Comparison of ENCODE assay signal across 9 cellular contexts in genomic region chr19:38853214-38853613, GRCh38. TPM values are rescaled to one million over a fixed set of nuclear protein-coding genes. Genes with fewer than 3 reads are reported as not detected.
DNase-seq lines count a peak whose midpoint lies in the region; ATAC-seq and TF ChIP-seq lines count a peak whose summit lies in the region.
"Had no signal": no experiment of that assay in that cellular context is flagged by ENCODE, and none has a peak within 500 bp of the region (broad histone marks: within the 10 kb centered on the region; RNA-seq: fewer than 3 reads in every experiment).

No MANE protein-coding gene starts in this region.

- peak overlapping the region; percentile 76 for H3K4me3 ChIP-seq in HAP-1
- H3K4me3 ChIP-seq in adipocyte (ENCODE audit: low read length): peak overlapping the region; percentile 85
- H3K4me3 ChIP-seq in mesodermal cell (ENCODE audit: extremely low read depth, insufficient read depth, low read length, poor library complexity, severe bottlenecking): peak overlapping the region; percentile 76

- no peaks in the 10 kb centered on the region for H3K27me3 ChIP-seq in HAP-1 (ENCODE audit: low read depth)
- no peaks in the 10 kb centered on the region for H3K27me3 ChIP-seq in adipocyte (replicated peaks; ENCODE audit: control insufficient read depth, insufficient read depth, low read length)

- DNase-seq in HAP-1 (ENCODE audit: low spot score in 2 of 2) (no peak), adipocyte (ENCODE audit: low read depth) (no peak), G401 (ENCODE audit: low spot score) (no peak), hypothalamus (lab: John Stamatoyannopoulos, UW) (no peak)
- DNase-seq: NCI-H2171 had no signal

- 89 to 95% methylated on average over 13 to 15 of the region's 17 CpGs for WGBS in mesodermal cell (ENCODE audit: insufficient coverage in 2 of 2), 2 experiments

- in situ Hi-C loops in HAP-1 (cut with MboI; ENCODE audit: low sequenced_read_pairs) (no loop called here), G401 (cut with HindIII; ENCODE audit: low sequenced_read_pairs) (no loop called here)

- no peak for TF ChIP-seq CTCF in 22Rv1 (IDR thresholded peaks at IDR 0.05)

- peaks cover 14% of the 10 kb centered on the region for H3K4me1 ChIP-seq in HAP-1
- peaks cover 18% of the 10 kb centered on the region for H3K4me1 ChIP-seq in adipocyte (ENCODE audit: control insufficient read depth, insufficient read depth, low read length)
- H3K4me1 ChIP-seq in mesodermal cell (ENCODE audit: control insufficient read depth, insufficient read depth, low read length, poor library complexity, severe bottlenecking): peaks cover 7% of the 10 kb centered on the region

- ATAC-seq in GM21717 (IDR thresholded peaks at IDR 0.05; ENCODE audit: unreplicated experiment) (no peak), HG03025 (IDR thresholded peaks at IDR 0.05; ENCODE audit: low FRiP score, unreplicated experiment) (no peak)

- H3K36me3 ChIP-seq in HAP-1 (replicated peaks) (peaks cover 13% of the 10 kb centered on the region), adipocyte (ENCODE audit: control insufficient read depth, insufficient read depth, low read length, severe bottlenecking) (no peaks in the 10 kb centered on the region), mesodermal cell (ENCODE audit: control insufficient read depth, insufficient read depth, low read length) (peaks cover 7% of the 10 kb centered on the region)

- H3K27ac ChIP-seq in 22Rv1: peak overlapping the region; percentile 100
- H3K27ac ChIP-seq in mesodermal cell (ENCODE audit: low read depth, low read length, severe bottlenecking): no peak overlapping the region

- peak overlapping the region; percentile 91 for H3K9ac ChIP-seq in adipocyte (ENCODE audit: low read length)

- no peaks in the 10 kb centered on the region for H3K9me3 ChIP-seq in HAP-1
- no peaks in the 10 kb centered on the region for H3K9me3 ChIP-seq in adipocyte (ENCODE audit: control insufficient read depth, low read length)
- peaks cover 5% of the 10 kb centered on the region for H3K9me3 ChIP-seq in mesodermal cell (ENCODE audit: control insufficient read depth, low read length)

RNA-seq across cellular contexts. Expression of gene HNRNPL, which starts 3.4 kb away (rescaled TPM):
- polyA plus RNA-seq in mesodermal cell (2013, experiment 1 of 2): 472 TPM
- polyA plus RNA-seq in mesodermal cell (2013, experiment 2 of 2): 471 TPM
- 600 and 749 TPM in 2 replicates for total RNA-seq in G401 (2014; rRNA removed; shearing (Covaris generic))

RNA-seq across cellular contexts. Expression of gene ECH1, which starts 21.6 kb away (rescaled TPM):
- polyA plus RNA-seq in mesodermal cell (2013, experiment 1 of 2): 74.5 TPM
- 66.4 TPM for polyA plus RNA-seq in mesodermal cell (2013, experiment 2 of 2)
- total RNA-seq in G401 (2014; rRNA removed; shearing (Covaris generic)): 210 and 267 TPM in 2 replicates

RNA-seq across cellular contexts. Expression of gene RINL, which starts 24.9 kb away (rescaled TPM):
- 1.9 TPM for polyA plus RNA-seq in mesodermal cell (2013, experiment 1 of 2)
- 2.1 TPM for polyA plus RNA-seq in mesodermal cell (2013, experiment 2 of 2)
- total RNA-seq in G401 (2014; rRNA removed; shearing (Covaris generic)): 5.6 and 7.3 TPM in 2 replicates

RNA-seq across cellular contexts. Expression of gene LGALS4, which starts 40.5 kb away (rescaled TPM):
- polyA plus RNA-seq in mesodermal cell (2013, experiment 1 of 2): 1.2 TPM
- 0.91 TPM for polyA plus RNA-seq in mesodermal cell (2013, experiment 2 of 2)
- total RNA-seq in G401 (2014; rRNA removed; shearing (Covaris generic)): not detected in 2 replicates

RNA-seq across cellular contexts. Expression of gene SIRT2, which starts 46.2 kb away (rescaled TPM):
- 30.0 TPM for polyA plus RNA-seq in mesodermal cell (2013, experiment 1 of 2)
- polyA plus RNA-seq in mesodermal cell (2013, experiment 2 of 2): 33.2 TPM
- 114 and 122 TPM in 2 replicates for total RNA-seq in G401 (2014; rRNA removed; shearing (Covaris generic))
